17 cellular contexts compared by ENCODE assay signal in the genomic region with DNA sequence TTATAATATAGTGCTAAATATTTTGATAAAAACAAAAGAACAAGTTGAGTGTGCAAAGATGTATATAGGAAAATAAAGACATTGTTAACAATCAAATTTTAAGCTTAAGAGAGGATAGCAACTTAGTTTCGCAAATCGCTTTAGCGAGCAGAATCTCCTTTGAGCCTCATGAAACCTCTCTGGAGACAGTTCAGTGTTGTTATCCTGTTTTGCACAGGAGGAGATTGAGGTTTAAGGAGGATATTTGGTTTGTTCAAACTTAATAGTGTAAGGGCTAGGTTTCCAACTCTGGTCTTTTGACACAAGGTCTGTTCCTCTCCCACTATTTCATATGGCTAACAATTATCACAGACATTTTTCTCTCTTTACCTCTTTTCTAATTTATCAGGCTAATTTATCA.
"Had no signal": no experiment of that assay in that cellular context is flagged by ENCODE, and none has a peak within 500 bp of the region (broad histone marks: within the 10 kb centered on the region; RNA-seq: fewer than 3 reads in every experiment).

No MANE protein-coding gene starts in this region.

- ATAC-seq: activated CD4-positive, CD25-positive, alpha-beta regulatory T cell treated with anti-CD3 and anti-CD28 coated beads, Interleukin-2, amount 50 U/mL, for 24 hours; left cardiac atrium; lower lobe of right lung; T-helper 17 cell had no signal

- H3K4me3 Mint-ChIP-seq: mesothelial cell of epicardium; naive B cell; stimulated activated naive B cell treated with anti-CD40 and anti-IgM and Interleukin-4, amounts not matched to agents 10 μg/mL and 1 μg/mL and 100 μg/mL, for 72 hours; T-helper 17 cell; type B pancreatic cell had no signal

- H3K27ac ChIP-seq: esophagus squamous epithelium, lower lobe of right lung, neutrophil, spleen had no signal

- H3K27me3 ChIP-seq: esophagus squamous epithelium, neutrophil, spleen had no signal

- H3K36me3 ChIP-seq: esophagus squamous epithelium, lower lobe of right lung, neutrophil, spleen had no signal

- H3K4me1 ChIP-seq: esophagus squamous epithelium, lower lobe of right lung, spleen had no signal

- H3K9me3 Mint-ChIP-seq: naive B cell; stimulated activated naive B cell treated with anti-CD40 and anti-IgM and Interleukin-4, amounts not matched to agents 10 μg/mL and 1 μg/mL and 100 μg/mL, for 72 hours had no signal

- H3K9me3 ChIP-seq: esophagus squamous epithelium, neutrophil, spleen had no signal

- H3K4me1 Mint-ChIP-seq: mesothelial cell of epicardium; stimulated activated naive B cell treated with anti-CD40 and anti-IgM and Interleukin-4, amounts not matched to agents 10 μg/mL and 1 μg/mL and 100 μg/mL, for 72 hours; T-helper 17 cell had no signal

- DNase-seq: activated CD4-positive, alpha-beta T cell treated with anti-CD3 and anti-CD28 coated beads, Interleukin-2, amount 50 U/mL, for 48 hours; activated gamma-delta T cell; activated T-cell treated with anti-CD3 and anti-CD28 coated beads, Interleukin-2, amount 50 U/mL, for 48 hours; esophagus squamous epithelium; foreskin fibroblast; glutamatergic neuron; left cardiac atrium; lower lobe of right lung; naive B cell; spleen; stimulated activated CD4-positive, alpha-beta T cell treated with anti-CD3 and anti-CD28 coated beads, Interleukin-1b, Interleukin-23, amount 100 ng/mL, for 48 hours; stimulated activated naive B cell treated with anti-CD40 and anti-IgM and Interleukin-4, amounts not matched to agents 10 μg/mL and 1 μg/mL and 100 μg/mL, for 72 hours; T-helper 17 cell had no signal

- H3K36me3 Mint-ChIP-seq: naive B cell; stimulated activated naive B cell treated with anti-CD40 and anti-IgM and Interleukin-4, amounts not matched to agents 10 μg/mL and 1 μg/mL and 100 μg/mL, for 72 hours; type B pancreatic cell had no signal

- H3K4me3 ChIP-seq: esophagus squamous epithelium, lower lobe of right lung, spleen had no signal

- H3K27me3 Mint-ChIP-seq: naive B cell; stimulated activated naive B cell treated with anti-CD40 and anti-IgM and Interleukin-4, amounts not matched to agents 10 μg/mL and 1 μg/mL and 100 μg/mL, for 72 hours; T-helper 17 cell; type B pancreatic cell had no signal

- H3K27ac Mint-ChIP-seq: mesothelial cell of epicardium; naive B cell; stimulated activated naive B cell treated with anti-CD40 and anti-IgM and Interleukin-4, amounts not matched to agents 10 μg/mL and 1 μg/mL and 100 μg/mL, for 72 hours; T-helper 17 cell; type B pancreatic cell had no signal
